Comparison of ENCODE assay signal across 1 cellular context in genomic region chr18:76435321-76435989, GRCh38.
TF ChIP-seq lines count a peak whose summit lies in the region.

No MANE protein-coding gene starts in this region.

TF ChIP-seq in H1, 55 proteins besides CTCF, POLR2A, EP300 and RAD21:
- TF ChIP-seq JUND (IDR thresholded peaks at IDR 0.05; ENCODE audit: low read length) (no peak), CHD1 (IDR thresholded peaks at IDR 0.05; ENCODE audit: low read depth, low read length) (no peak), SIN3A (conservative IDR thresholded peaks at IDR 0.05 in 1 of 2, IDR thresholded peaks at IDR 0.05 in 1 of 2; ENCODE audit: low read depth in 1 of 2, low read length in 2 of 2) (no peak), TEAD4 (IDR thresholded peaks at IDR 0.05; ENCODE audit: low read depth, low read length) (no peak), PHF8 (conservative IDR thresholded peaks at IDR 0.05; ENCODE audit: low read depth, low read length) (no peak), CHD2 (IDR thresholded peaks at IDR 0.05; ENCODE audit: low read length) (no peak), YY1 (IDR thresholded peaks at IDR 0.05; ENCODE audit: low read depth, low read length) (no peak), E2F6 (IDR thresholded peaks at IDR 0.05) (no peak), GABPA (IDR thresholded peaks at IDR 0.05; ENCODE audit: borderline replicate concordance, insufficient read depth, low read length) (no peak), GTF2F1 (IDR thresholded peaks at IDR 0.05; ENCODE audit: borderline replicate concordance, low read depth, low read length) (no peak), RNF2 (IDR thresholded peaks at IDR 0.05; ENCODE audit: borderline replicate concordance, low read depth, low read length, missing control alignments, poor library complexity, severe bottlenecking) (no peak), CEBPB (IDR thresholded peaks at IDR 0.05; ENCODE audit: low read depth, low read length) (no peak), BACH1 (IDR thresholded peaks at IDR 0.05; ENCODE audit: low read length) (no peak), KDM5A (IDR thresholded peaks at IDR 0.05; ENCODE audit: low read length) (no peak), SRF (IDR thresholded peaks at IDR 0.05; ENCODE audit: low read depth, low read length) (no peak), EZH2 (IDR thresholded peaks at IDR 0.05; ENCODE audit: low read depth, low read length, severe bottlenecking) (no peak), CREB1 (IDR thresholded peaks at IDR 0.05) (no peak), SIX5 (IDR thresholded peaks at IDR 0.05; ENCODE audit: low read depth, low read length) (no peak), RXRA (IDR thresholded peaks at IDR 0.05; ENCODE audit: insufficient read depth, low read depth, low read length) (no peak)
